ENCODE assay signal across 1 cellular context in genomic region chr2:46136481-46136880, GRCh38.
TF ChIP-seq lines count a peak whose summit lies in the region.

No MANE protein-coding gene starts in this region.

TF ChIP-seq in IMR-90, 13 proteins besides CTCF, POLR2A, EP300 and RAD21:
- TF ChIP-seq BHLHE40 (IDR thresholded peaks at IDR 0.05; ENCODE audit: low read depth, low read length) (no peak), RCOR1 (IDR thresholded peaks at IDR 0.05; ENCODE audit: insufficient replicate concordance, low read length) (no peak), SMC3 (IDR thresholded peaks at IDR 0.05; ENCODE audit: low read depth, low read length) (no peak), FOS (IDR thresholded peaks at IDR 0.05; ENCODE audit: low read depth, low read length) (no peak), MAFK (IDR thresholded peaks at IDR 0.05; ENCODE audit: low read depth, low read length) (no peak), CEBPB (IDR thresholded peaks at IDR 0.05; ENCODE audit: low read depth, low read length) (no peak), CHD1 (IDR thresholded peaks at IDR 0.05; ENCODE audit: low read depth, low read length) (no peak), RFX5 (IDR thresholded peaks at IDR 0.05; ENCODE audit: low read depth, low read length) (no peak), MAZ (IDR thresholded peaks at IDR 0.05; ENCODE audit: borderline replicate concordance, low read depth, low read length) (no peak), NFE2L2 (IDR thresholded peaks at IDR 0.05; ENCODE audit: low read depth, low read length) (no peak)
- TF ChIP-seq, protein P1, sequence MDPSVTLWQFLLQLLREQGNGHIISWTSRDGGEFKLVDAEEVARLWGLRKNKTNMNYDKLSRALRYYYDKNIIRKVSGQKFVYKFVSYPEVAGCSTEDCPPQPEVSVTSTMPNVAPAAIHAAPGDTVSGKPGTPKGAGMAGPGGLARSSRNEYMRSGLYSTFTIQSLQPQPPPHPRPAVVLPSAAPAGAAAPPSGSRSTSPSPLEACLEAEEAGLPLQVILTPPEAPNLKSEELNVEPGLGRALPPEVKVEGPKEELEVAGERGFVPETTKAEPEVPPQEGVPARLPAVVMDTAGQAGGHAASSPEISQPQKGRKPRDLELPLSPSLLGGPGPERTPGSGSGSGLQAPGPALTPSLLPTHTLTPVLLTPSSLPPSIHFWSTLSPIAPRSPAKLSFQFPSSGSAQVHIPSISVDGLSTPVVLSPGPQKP (IDR thresholded peaks at IDR 0.05; ENCODE audit: borderline replicate concordance, low read depth, low read length): no peak
- TF ChIP-seq, protein P2, sequence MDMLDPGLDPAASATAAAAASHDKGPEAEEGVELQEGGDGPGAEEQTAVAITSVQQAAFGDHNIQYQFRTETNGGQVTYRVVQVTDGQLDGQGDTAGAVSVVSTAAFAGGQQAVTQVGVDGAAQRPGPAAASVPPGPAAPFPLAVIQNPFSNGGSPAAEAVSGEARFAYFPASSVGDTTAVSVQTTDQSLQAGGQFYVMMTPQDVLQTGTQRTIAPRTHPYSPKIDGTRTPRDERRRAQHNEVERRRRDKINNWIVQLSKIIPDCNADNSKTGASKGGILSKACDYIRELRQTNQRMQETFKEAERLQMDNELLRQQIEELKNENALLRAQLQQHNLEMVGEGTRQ (IDR thresholded peaks at IDR 0.05; ENCODE audit: low read depth, low read length): no peak
TF ChIP-seq in IMR-90: peak in this region for 0.
